In the genomic region with DNA sequence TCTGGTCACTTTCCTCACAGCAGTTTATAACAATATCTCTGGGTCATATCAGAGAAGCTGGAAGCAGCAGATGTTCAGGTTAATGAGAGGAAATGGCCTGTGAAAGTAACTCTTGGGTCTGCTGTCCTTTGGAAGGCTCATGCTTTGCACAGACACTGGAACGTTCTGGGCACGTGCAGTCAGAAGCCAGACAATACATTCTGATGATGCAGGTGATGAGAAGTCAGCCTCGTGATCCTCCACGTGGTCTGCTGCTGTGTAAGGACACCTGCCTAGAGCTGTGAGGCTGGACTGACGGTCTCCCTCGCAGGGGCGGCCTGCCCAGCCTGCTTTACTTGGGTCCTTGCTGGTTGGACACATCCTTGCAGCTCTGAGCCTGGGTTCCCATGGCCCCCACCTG, we compare ENCODE assay signal across 28 cellular contexts. TPM values are rescaled to one million over a fixed set of nuclear protein-coding genes. Genes with fewer than 3 reads are reported as not detected.
DNase-seq lines count a peak whose midpoint lies in the region; ATAC-seq and TF ChIP-seq lines count a peak whose summit lies in the region.
"Had no signal": no experiment of that assay in that cellular context is flagged by ENCODE, and none has a peak within 500 bp of the region (broad histone marks: within the 10 kb centered on the region; RNA-seq: fewer than 3 reads in every experiment).

No MANE protein-coding gene starts in this region.

- no peak overlapping the region for H3K9ac ChIP-seq in endodermal cell (ENCODE audit: extremely low read depth, low read length, poor library complexity, severe bottlenecking)

- no peaks in the 10 kb centered on the region for H3K9me3 Mint-ChIP-seq in activated CD4-positive, alpha-beta T cell treated with anti-CD3 and anti-CD28 coated beads for 36 hours (ENCODE audit: low read depth)
- no peaks in the 10 kb centered on the region for H3K9me3 Mint-ChIP-seq in endodermal cell
- H3K9me3 Mint-ChIP-seq: activated naive CD4-positive, alpha-beta T cell treated with anti-CD3 and anti-CD28 coated beads for 36 hours; activated T-cell treated with anti-CD3 and anti-CD28 coated beads, Interleukin-2, amount 50 U/mL, for 72 hours; CD4-positive, alpha-beta memory T cell; natural killer cell treated with Interleukin-12 subunit alpha and Interleukin-12 subunit beta and Interleukin-15 and Interleukin-18, amount 100 ng/mL, for 72 hours had no signal

- intact Hi-C loops in activated CD4-positive, alpha-beta T cell treated with anti-CD3 and anti-CD28 coated beads for 36 hours (cut with DNase I, micrococcal nuclease) = no loop called here

- peaks cover 36% of the 10 kb centered on the region for H3K79me2 ChIP-seq in osteoblast (ENCODE audit: insufficient read depth, low read length)

- 94 to 95% methylated on average over 2 to 7 of the region's 7 CpGs for WGBS in endodermal cell (ENCODE audit: insufficient coverage in 1 of 2, insufficient read length in 1 of 2), 2 experiments

- CTCF ChIA-PET in activated CD4-positive, alpha-beta T cell treated with anti-CD3 and anti-CD28 coated beads for 36 hours (lab: Charles Lee) = interaction anchor here (1.2 kb wide), 1 partner anchor 165 kb away, joined by 4 read pairs; no protein-coding TSS in a partner anchor

- POLR2A ChIA-PET in activated CD4-positive, alpha-beta T cell treated with anti-CD3 and anti-CD28 coated beads for 36 hours (lab: Charles Lee) = no interaction called here

- TF ChIP-seq CTCF in endodermal cell (conservative IDR thresholded peaks at IDR 0.05) (no peak), osteoblast (IDR thresholded peaks at IDR 0.05; ENCODE audit: extremely low read depth, low read depth, low read length) (no peak)

- H3K27me3 Mint-ChIP-seq in activated CD4-positive, alpha-beta T cell treated with anti-CD3 and anti-CD28 coated beads for 36 hours = no peaks in the 10 kb centered on the region
- H3K27me3 Mint-ChIP-seq in endodermal cell (ENCODE audit: insufficient read depth) = no peaks in the 10 kb centered on the region
- H3K27me3 Mint-ChIP-seq: CD4-positive, alpha-beta memory T cell; natural killer cell treated with Interleukin-12 subunit alpha and Interleukin-12 subunit beta and Interleukin-15 and Interleukin-18, amount 100 ng/mL, for 72 hours had no signal

- ATAC-seq in activated CD4-positive, alpha-beta T cell treated with anti-CD3 and anti-CD28 coated beads for 36 hours = no peak
- ATAC-seq: activated T-cell treated with anti-CD3 and anti-CD28 coated beads, Interleukin-2, amount 50 U/mL, for 72 hours; left ventricle myocardium superior; natural killer cell treated with Interleukin-12 subunit alpha and Interleukin-12 subunit beta and Interleukin-15 and Interleukin-18, amount 100 ng/mL, for 72 hours; stimulated activated naive CD8-positive, alpha-beta T cell treated with anti-CD3 and anti-CD28 coated beads, Interleukin-15, Interleukin-2, amounts not matched to agents 100 U/mL and 50 U/mL, for 24 hours had no signal

- peaks cover 2% of the 10 kb centered on the region for H3K4me1 ChIP-seq in endodermal cell (ENCODE audit: control insufficient read depth, insufficient read depth, low read length)
- H3K4me1 ChIP-seq in osteoblast (ENCODE audit: insufficient read depth, low read length) = no peaks in the 10 kb centered on the region

- H3K27me3 ChIP-seq in endodermal cell (ENCODE audit: control insufficient read depth, insufficient read depth, low read length, poor library complexity, severe bottlenecking) (no peaks in the 10 kb centered on the region), osteoblast (ENCODE audit: insufficient read depth, low read length) (no peaks in the 10 kb centered on the region)
- H3K27me3 ChIP-seq: breast epithelium, colonic mucosa, gastrocnemius medialis, ovary, vagina had no signal

- H3K36me3 Mint-ChIP-seq in activated CD4-positive, alpha-beta T cell treated with anti-CD3 and anti-CD28 coated beads for 36 hours (ENCODE audit: low read depth) = peaks cover 3% of the 10 kb centered on the region
- peaks cover 38% of the 10 kb centered on the region for H3K36me3 Mint-ChIP-seq in endodermal cell (ENCODE audit: low read depth)
- H3K36me3 Mint-ChIP-seq: natural killer cell treated with Interleukin-12 subunit alpha and Interleukin-12 subunit beta and Interleukin-15 and Interleukin-18, amount 100 ng/mL, for 72 hours had no signal

- no peak overlapping the region for H3K4me2 ChIP-seq in osteoblast (ENCODE audit: insufficient read depth, low read length)

- H3K27ac ChIP-seq in endodermal cell (ENCODE audit: low read depth, low read length) = no peak overlapping the region
- H3K27ac ChIP-seq in osteoblast (ENCODE audit: low read depth, low read length) = no peak overlapping the region
- H3K27ac ChIP-seq: colonic mucosa, ovary, RWPE1, SK-N-MC, thoracic aorta, vagina had no signal

- H3K4me3 Mint-ChIP-seq in activated CD4-positive, alpha-beta T cell treated with anti-CD3 and anti-CD28 coated beads for 36 hours = no peak overlapping the region
- no peak overlapping the region for H3K4me3 Mint-ChIP-seq in endodermal cell
- H3K4me3 Mint-ChIP-seq: activated naive CD4-positive, alpha-beta T cell treated with anti-CD3 and anti-CD28 coated beads for 36 hours; CD4-positive, alpha-beta memory T cell had no signal

- H3K4me3 ChIP-seq in endodermal cell (ENCODE audit: low read length) (no peak overlapping the region), osteoblast (ENCODE audit: insufficient read depth, low read length) (no peak overlapping the region)
- H3K4me3 ChIP-seq: breast epithelium, colonic mucosa, gastrocnemius medialis, ovary, SK-N-MC, thoracic aorta, vagina had no signal

- H3K36me3 ChIP-seq in endodermal cell (ENCODE audit: control insufficient read depth, insufficient read depth, low read length) (peaks cover 36% of the 10 kb centered on the region), osteoblast (ENCODE audit: insufficient read depth, low read length) (peaks cover 41% of the 10 kb centered on the region)
- H3K36me3 ChIP-seq: colonic mucosa, ovary had no signal

- H2AFZ ChIP-seq in osteoblast (ENCODE audit: low read length) = no peak overlapping the region

- peaks cover 33% of the 10 kb centered on the region for H3K4me1 Mint-ChIP-seq in activated CD4-positive, alpha-beta T cell treated with anti-CD3 and anti-CD28 coated beads for 36 hours
- peaks cover 13% of the 10 kb centered on the region for H3K4me1 Mint-ChIP-seq in endodermal cell

- peak; percentile 3 for DNase-seq in activated CD4-positive, alpha-beta T cell treated with anti-CD3 and anti-CD28 coated beads for 36 hours
- no peak for DNase-seq in activated CD4-positive, alpha-beta T cell treated with anti-CD3 and anti-CD28 coated beads, Interleukin-2, amount 50 U/mL, for 4 hours
- DNase-seq in NCI-H2196 treated with DMSO at 0.1 percent for 48 hours (lab: John Stamatoyannopoulos, UW; ENCODE audit: unreplicated experiment) (peak; percentile 43), endodermal cell (no peak), osteoblast (ENCODE audit: insufficient read length, low spot score, missing footprints) (peak; percentile 3), DMS 273 treated with DMSO at 0.1 percent for 48 hours (lab: John Stamatoyannopoulos, UW) (no peak), kidney tubule cell (ENCODE audit: low spot score) (no peak)
- no peak for DNase-seq in activated naive CD4-positive, alpha-beta T cell treated with anti-CD3 and anti-CD28 coated beads, Interleukin-2, amount 50 U/mL, for 16 hours
- DNase-seq: activated CD4-positive, alpha-beta T cell treated with anti-CD3 and anti-CD28 coated beads for 48 hours; activated naive CD4-positive, alpha-beta T cell treated with anti-CD3 and anti-CD28 coated beads for 36 hours; activated T-cell treated with anti-CD3 and anti-CD28 coated beads, Interleukin-2, amount 50 U/mL, for 72 hours; amygdala; CD4-positive, alpha-beta memory T cell; colonic mucosa; gastrocnemius medialis; left ventricle myocardium superior; NCI-H1092 treated with DMSO at 0.1 percent for 48 hours; NCI-H1930; NCI-H2227 treated with DMSO at 0.1 percent for 48 hours; stimulated activated naive CD8-positive, alpha-beta T cell treated with anti-CD3 and anti-CD28 coated beads, Interleukin-15, Interleukin-2, amounts not matched to agents 100 U/mL and 50 U/mL, for 24 hours; T-helper 2 cell had no signal

- peaks cover 45% of the 10 kb centered on the region for H4K20me1 ChIP-seq in osteoblast (ENCODE audit: insufficient read depth, low read length)

- H3K27ac Mint-ChIP-seq in activated CD4-positive, alpha-beta T cell treated with anti-CD3 and anti-CD28 coated beads for 36 hours = no peak overlapping the region
- peak overlapping the region; percentile 21 for H3K27ac Mint-ChIP-seq in endodermal cell
- H3K27ac Mint-ChIP-seq: activated naive CD4-positive, alpha-beta T cell treated with anti-CD3 and anti-CD28 coated beads for 36 hours had no signal

- H3K9me3 ChIP-seq in endodermal cell (ENCODE audit: control insufficient read depth, low read length) = no peaks in the 10 kb centered on the region
- H3K9me3 ChIP-seq in osteoblast (ENCODE audit: low read depth, low read length) = no peaks in the 10 kb centered on the region
- H3K9me3 ChIP-seq: breast epithelium, colonic mucosa, gastrocnemius medialis, ovary, thoracic aorta, vagina had no signal

RNA-seq across cellular contexts. Expression of a gene that starts 18.8 kb away (rescaled TPM):
- 10 to 100 TPM; 30.6 to 31.3 TPM for total RNA-seq in activated CD4-positive, alpha-beta T cell treated with anti-CD3 and anti-CD28 coated beads for 36 hours
- total RNA-seq in endodermal cell (1 to 10 TPM; 4.1 to 4.7 TPM), osteoblast (0.72 and 1.2 TPM in 2 replicates)
- polyA plus RNA-seq in endodermal cell (2013, experiment 1 of 2) = 4.2 TPM
- 4.4 TPM for polyA plus RNA-seq in endodermal cell (2013, experiment 2 of 2)

Comparison
In these comparisons a context has a peak if more than half of its experiments do, and no peak if none do; other contexts are left out.
1. DNase-seq: peak in activated CD4-positive, alpha-beta T cell treated with anti-CD3 and anti-CD28 coated beads for 36 hours (single experiment), NCI-H2196 treated with DMSO at 0.1 percent for 48 hours (single experiment) and osteoblast (single experiment); none in activated CD4-positive, alpha-beta T cell treated with anti-CD3 and anti-CD28 coated beads, Interleukin-2, amount 50 U/mL, for 4 hours (0 of 2), endodermal cell (single experiment), DMS 273 treated with DMSO at 0.1 percent for 48 hours (single experiment), activated naive CD4-positive, alpha-beta T cell treated with anti-CD3 and anti-CD28 coated beads, Interleukin-2, amount 50 U/mL, for 16 hours (single experiment) and kidney tubule cell (single experiment).
2. RNA of a gene that starts 18.8 kb away (total RNA-seq): 30.6 to 31.3 TPM in activated CD4-positive, alpha-beta T cell treated with anti-CD3 and anti-CD28 coated beads for 36 hours; 4.1 to 4.7 TPM in endodermal cell and 0.72 to 1.2 TPM in osteoblast; every median in the first group is over 4 times any median in the second.